Comparison of ENCODE assay signal across 7 cellular contexts in the genomic region with DNA sequence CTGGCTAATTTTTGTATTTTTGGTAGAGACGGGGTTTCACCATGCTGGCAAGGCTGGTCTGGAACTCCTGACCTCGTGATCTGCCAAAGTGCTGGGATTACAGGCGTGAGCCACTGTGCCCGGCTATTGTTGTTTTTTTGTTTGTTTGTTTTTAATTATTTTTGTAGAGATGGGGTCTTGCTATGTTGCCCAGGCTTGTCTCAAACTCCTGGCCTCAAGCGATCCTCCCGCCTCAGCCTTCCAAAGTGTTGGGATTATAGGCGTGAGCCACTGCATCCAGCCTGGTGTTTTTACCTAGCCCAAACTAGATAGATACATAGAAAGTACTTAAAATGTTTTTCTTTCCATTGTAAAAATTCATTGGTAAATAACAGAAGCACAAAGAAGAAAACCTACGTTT. TPM values are rescaled to one million over a fixed set of nuclear protein-coding genes. Genes with fewer than 3 reads are reported as not detected.
A peak's percentile ranks its signal among the peaks of the same experiment; 100 is the strongest.
DNase-seq lines count a peak whose midpoint lies in the region; ATAC-seq, FAIRE-seq and TF ChIP-seq lines count a peak whose summit lies in the region.
"Not testable (repeated sequence)": the region's sequence is repeated elsewhere in the genome, so short reads cannot be mapped to it uniquely, and the experiment has no call there.

No MANE protein-coding gene starts in this region.

- peaks cover 64 to 82% (median 73%) of the 10 kb centered on the region in 4 donors for H3K4me1 ChIP-seq in esophagus muscularis mucosa
- peaks cover 72% of the 10 kb centered on the region for H3K4me1 ChIP-seq in HepG2 (ENCODE audit: insufficient read depth, low read length)
- peaks cover 0 to 47% (median 38%) of the 10 kb centered on the region in 4 donors for H3K4me1 ChIP-seq in sigmoid colon

- not testable (repeated sequence) for H3K27me3 ChIP-seq in CD4-positive, alpha-beta T cell (ENCODE audit: control insufficient read depth, insufficient read depth, low read length); esophagus muscularis mucosa; HepG2 (ENCODE audit: control insufficient read depth in 1 of 2, insufficient read depth in 2 of 2, low read length in 2 of 2); sigmoid colon

- not testable (repeated sequence) for TF ChIP-seq EP300 in esophagus muscularis mucosa (IDR thresholded peaks at IDR 0.05); HepG2 (IDR thresholded peaks at IDR 0.05; ENCODE audit: low read depth in 2 of 2, low read length in 2 of 2); HepG2 (CRISPR knock-in tag; IDR thresholded peaks at IDR 0.05; ENCODE audit: borderline replicate concordance); sigmoid colon (IDR thresholded peaks at IDR 0.05)

- not testable (repeated sequence) for FAIRE-seq in HepG2 (lab: Jason Lieb, UNC)

- peaks cover 59% of the 10 kb centered on the region for H3K4me1 Mint-ChIP-seq in CD4-positive, alpha-beta T cell (ENCODE audit: low read depth)
- peaks cover 54% of the 10 kb centered on the region for H3K4me1 Mint-ChIP-seq in activated T-cell treated with anti-CD3 and anti-CD28 coated beads, Interleukin-2, amount 50 U/mL, for 72 hours (ENCODE audit: low read depth)
- peaks cover 40% of the 10 kb centered on the region for H3K4me1 Mint-ChIP-seq in MCF 10A (ENCODE audit: insufficient read depth, unreplicated experiment)

- CTCF ChIA-PET in CD4-positive, alpha-beta T cell (lab: Charles Lee): interaction anchor here (0.6 to 1.6 kb wide), 4 partner anchors 9 to 37 kb away, joined by 3 to 5 read pairs (median 4); a partner anchor contains a TSS
- CTCF ChIA-PET in RWPE1 (lab: Yijun Ruan, JAX); HepG2 (lab: Yijun Ruan, JAX; ENCODE audit: low intra/inter-chr PET ratio, low total read pairs): not testable (repeated sequence)
- CTCF ChIA-PET in MCF 10A (lab: Yijun Ruan, JAX): interaction anchor here (0.6 to 1.8 kb wide), 4 partner anchors 9 to 33 kb away, joined by 3 to 5 read pairs (median 4); a partner anchor contains a TSS

- ATAC-seq in CD4-positive, alpha-beta T cell (ENCODE audit: poor library complexity); activated T-cell treated with anti-CD3 and anti-CD28 coated beads, Interleukin-2, amount 50 U/mL, for 72 hours (replicated peaks in 1 of 2); HepG2: not testable (repeated sequence)

- TF ChIP-seq RAD21 in HepG2 (CRISPR knock-in tag; IDR thresholded peaks at IDR 0.05): not testable (repeated sequence)

- H3K27ac ChIP-seq in CD4-positive, alpha-beta T cell (ENCODE audit: low read depth, low read length); HepG2 (ENCODE audit: extremely low read length, insufficient read depth, low read length): not testable (repeated sequence)
- H3K27ac ChIP-seq in RWPE1 (peak overlapping the region; percentile 50), esophagus muscularis mucosa (replicated peaks in 1 of 4) (peak overlapping the region in 3 of 4 donors; percentile 29 to 85 (median 52)), sigmoid colon (peak overlapping the region in 1 of 4 donors; percentile 27)

- H3K27ac Mint-ChIP-seq in CD4-positive, alpha-beta T cell: peak overlapping the region; percentile 69
- H3K27ac Mint-ChIP-seq in activated T-cell treated with anti-CD3 and anti-CD28 coated beads, Interleukin-2, amount 50 U/mL, for 72 hours: peak overlapping the region; percentile 19
- peak overlapping the region; percentile 75 for H3K27ac Mint-ChIP-seq in MCF 10A (ENCODE audit: low read depth, unreplicated experiment)

- not testable (repeated sequence) for H3K27me3 Mint-ChIP-seq in CD4-positive, alpha-beta T cell; activated T-cell treated with anti-CD3 and anti-CD28 coated beads, Interleukin-2, amount 50 U/mL, for 72 hours (ENCODE audit: low read depth); MCF 10A (ENCODE audit: insufficient read depth, unreplicated experiment)

- not testable (repeated sequence) for DNase-seq in CD4-positive, alpha-beta T cell; RWPE1 (ENCODE audit: low spot score); activated T-cell treated with anti-CD3 and anti-CD28 coated beads, Interleukin-2, amount 50 U/mL, for 72 hours; MCF 10A (ENCODE audit: unreplicated experiment); esophagus muscularis mucosa (ENCODE audit: extremely low spot score); HepG2 (ENCODE audit: low spot score)
- DNase-seq in sigmoid colon: peak; percentile 12

- POLR2A ChIA-PET in CD4-positive, alpha-beta T cell (lab: Charles Lee): interaction anchor here (0.5 to 7.1 kb wide), 2 partner anchors 11 to 15 kb away, joined by 3 to 56 read pairs; a partner anchor contains a TSS
- POLR2A ChIA-PET in RWPE1 (lab: Yijun Ruan, JAX; ENCODE audit: low non-redundant PET); HepG2 (lab: Yijun Ruan, JAX): not testable (repeated sequence)
- POLR2A ChIA-PET in MCF 10A (lab: Yijun Ruan, JAX): interaction anchor here (5.2 to 15.1 kb wide), 2 partner anchors 11 to 12 kb away, joined by 39 to 615 read pairs; a partner anchor contains a TSS

- H3K9me3 Mint-ChIP-seq in CD4-positive, alpha-beta T cell; activated T-cell treated with anti-CD3 and anti-CD28 coated beads, Interleukin-2, amount 50 U/mL, for 72 hours; MCF 10A (ENCODE audit: unreplicated experiment): not testable (repeated sequence)

- 92% methylated on average over 8 of the region's 8 CpGs for WGBS in esophagus muscularis mucosa
- 96% methylated on average over 8 of the region's 8 CpGs for WGBS in HepG2 (ENCODE audit: low lambda C conversion rate)
- WGBS in sigmoid colon, 2 donors: 89 to 94% methylated on average over 8 of the region's 8 CpGs

- TF ChIP-seq POLR2A in esophagus muscularis mucosa (IDR thresholded peaks at IDR 0.05; ENCODE audit: low read depth); HepG2 (IDR thresholded peaks at IDR 0.05; ENCODE audit: insufficient read depth in 1 of 2, low read depth in 2 of 2, low read length in 2 of 2); sigmoid colon (IDR thresholded peaks at IDR 0.05): not testable (repeated sequence)

- not testable (repeated sequence) for H3K4me3 Mint-ChIP-seq in CD4-positive, alpha-beta T cell; activated T-cell treated with anti-CD3 and anti-CD28 coated beads, Interleukin-2, amount 50 U/mL, for 72 hours; MCF 10A (ENCODE audit: unreplicated experiment)

- peaks cover 56 to 84% (median 73%) of the 10 kb centered on the region in 4 donors for H3K36me3 ChIP-seq in esophagus muscularis mucosa
- peaks cover 31 to 73% of the 10 kb centered on the region in 2 experiments for H3K36me3 ChIP-seq in HepG2 (replicated peaks in 1 of 2; ENCODE audit: control insufficient read depth in 1 of 2, insufficient read depth in 2 of 2, low read length in 2 of 2)
- H3K36me3 ChIP-seq in sigmoid colon: peaks cover 23 to 79% (median 65%) of the 10 kb centered on the region in 4 donors

- not testable (repeated sequence) for H2AFZ ChIP-seq in HepG2 (ENCODE audit: low read length)

- peaks cover 71% of the 10 kb centered on the region for H3K79me2 ChIP-seq in HepG2 (ENCODE audit: insufficient read depth, low read length)

- H3K4me2 ChIP-seq in HepG2 (ENCODE audit: low read depth, low read length): not testable (repeated sequence)

- TSS peak; percentile 0 for BruUV-seq in MCF 10A (replicated peaks; lab: Mats Ljungman, UMichigan)
- BruUV-seq in HepG2 (replicated peaks; lab: Mats Ljungman, UMichigan): not testable (repeated sequence)

- H4K20me1 ChIP-seq in HepG2 (ENCODE audit: insufficient read depth, low read length): peaks cover 47% of the 10 kb centered on the region

- not testable (repeated sequence) for TF ChIP-seq CTCF in CD4-positive, alpha-beta T cell (IDR thresholded peaks at IDR 0.05); RWPE1 (conservative IDR thresholded peaks at IDR 0.05; ENCODE audit: low read depth); MCF 10A (IDR thresholded peaks at IDR 0.05; ENCODE audit: unreplicated experiment); esophagus muscularis mucosa (IDR thresholded peaks at IDR 0.05); HepG2 (CRISPR knock-in tag; IDR thresholded peaks at IDR 0.05); sigmoid colon (IDR thresholded peaks at IDR 0.05)

- in situ Hi-C loops in HepG2 (cut with HindIII; ENCODE audit: extremely low pct_ligation_motif_present, low pct_unique_long_range_greater_than_20kb): not testable (repeated sequence)

- H3K36me3 Mint-ChIP-seq in CD4-positive, alpha-beta T cell (ENCODE audit: low read depth): peaks cover 95% of the 10 kb centered on the region
- H3K36me3 Mint-ChIP-seq in activated T-cell treated with anti-CD3 and anti-CD28 coated beads, Interleukin-2, amount 50 U/mL, for 72 hours (ENCODE audit: insufficient read depth in 2 of 2): peaks cover 11 to 55% of the 10 kb centered on the region in 2 donors
- H3K36me3 Mint-ChIP-seq in MCF 10A (ENCODE audit: insufficient read depth, unreplicated experiment): peaks cover 97% of the 10 kb centered on the region

- H3K9me3 ChIP-seq in CD4-positive, alpha-beta T cell (ENCODE audit: control insufficient read depth, low read length); esophagus muscularis mucosa; HepG2 (ENCODE audit: low read length); sigmoid colon: not testable (repeated sequence)

- not testable (repeated sequence) for H3K4me3 ChIP-seq in esophagus muscularis mucosa; HepG2 (replicated peaks in 1 of 3; ENCODE audit: insufficient read depth in 1 of 3, low read depth in 2 of 3, low read length in 3 of 3); sigmoid colon

- intact Hi-C loops in CD4-positive, alpha-beta T cell (cut with DNase I, micrococcal nuclease); MCF 10A (cut with micrococcal nuclease); esophagus muscularis mucosa (cut with DNase I); HepG2 (cut with micrococcal nuclease; ENCODE audit: unreplicated experiment); sigmoid colon (cut with DNase I): not testable (repeated sequence)

- H3K9ac ChIP-seq in HepG2 (ENCODE audit: insufficient read depth, low read depth, low read length): not testable (repeated sequence)

RNA-seq across cellular contexts. Expression of a gene that starts 10.9 kb away (rescaled TPM):
- 100 to 1,000 TPM; 141 to 147 TPM for total RNA-seq in CD4-positive, alpha-beta T cell
- total RNA-seq in activated T-cell treated with anti-CD3 and anti-CD28 coated beads, Interleukin-2, amount 50 U/mL, for 72 hours: 100 to 1,000 TPM; 207 to 229 TPM
- 303 and 310 TPM in 2 replicates for total RNA-seq in MCF 10A (2022)
- 100 to 1,000 TPM; 194 to 260 (median 234) TPM for total RNA-seq in esophagus muscularis mucosa
- total RNA-seq in HepG2 (2016; rRNA removed; fragmentation: Illumina TruSeq; extraction: Trizol): 222 and 289 TPM in 2 replicates
- total RNA-seq in HepG2 (2016; cell fraction: cytosol; rRNA removed; fragmentation: Illumina TruSeq; extraction: Trizol; ENCODE audit: low read depth): 104 and 114 TPM in 2 replicates
- 211 and 292 TPM in 2 replicates for total RNA-seq in HepG2 (2016; cell fraction: insoluble cytoplasmic fraction; rRNA removed; fragmentation: Illumina TruSeq; extraction: Trizol)
- total RNA-seq in HepG2 (2016; cell fraction: membrane; rRNA removed; fragmentation: Illumina TruSeq; extraction: Trizol): 204 and 207 TPM in 2 replicates
- 115 and 129 TPM in 2 replicates for total RNA-seq in HepG2 (2016; cell fraction: nucleus; rRNA removed; fragmentation: Illumina TruSeq; extraction: Trizol)
- polyA plus RNA-seq in HepG2 (2011; rRNA removed): 51.4 and 67.9 TPM in 2 replicates
- polyA plus RNA-seq in HepG2 (2011; cell fraction: cytosol; rRNA removed): 57.5 and 78.7 TPM in 2 replicates
- polyA plus RNA-seq in HepG2 (2011; cell fraction: nucleus; rRNA removed): 39.7 and 47.6 TPM in 2 replicates
- polyA plus RNA-seq in HepG2 (2012): 254 and 278 TPM in 2 replicates
- 130 and 148 TPM in 2 replicates for polyA plus RNA-seq in HepG2 (2016; cell fraction: cytosol; fragmentation: Illumina TruSeq; extraction: Trizol; ENCODE audit: low read depth)
- polyA plus RNA-seq in HepG2 (2016; cell fraction: insoluble cytoplasmic fraction; fragmentation: Illumina TruSeq; extraction: Trizol; ENCODE audit: low read depth): 312 and 323 TPM in 2 replicates
- polyA plus RNA-seq in HepG2 (2016; cell fraction: membrane; fragmentation: Illumina TruSeq; extraction: Trizol; ENCODE audit: low read depth): 182 and 196 TPM in 2 replicates
- polyA plus RNA-seq in HepG2 (2016; cell fraction: nucleus; fragmentation: Illumina TruSeq; extraction: Trizol; ENCODE audit: insufficient read depth, low read depth): 145 and 163 TPM in 2 replicates
- 45.3 and 49.0 TPM in 2 replicates for polyA minus RNA-seq in HepG2 (2011; rRNA and poly(A)+ RNA removed; ENCODE audit: low replicate concordance)
- polyA minus RNA-seq in HepG2 (2011; cell fraction: cytosol; rRNA and poly(A)+ RNA removed): 83.7 and 98.7 TPM in 2 replicates
- 59.0 and 61.9 TPM in 2 replicates for polyA minus RNA-seq in HepG2 (2011; cell fraction: nucleus; rRNA and poly(A)+ RNA removed)
- 100 to 1,000 TPM; 205 to 253 (median 232) TPM for total RNA-seq in sigmoid colon
- 100 to 1,000 TPM; 232 to 437 (median 282) TPM for polyA plus RNA-seq in sigmoid colon

RNA-seq across cellular contexts. Expression of a gene that starts 14.3 kb away (rescaled TPM):
- total RNA-seq in CD4-positive, alpha-beta T cell: 10 to 100 TPM in 1 of 2 experiments, 1 to 10 TPM in 1; 9.5 to 10.5 TPM
- 10 to 100 TPM; 26.7 to 31.2 TPM for total RNA-seq in activated T-cell treated with anti-CD3 and anti-CD28 coated beads, Interleukin-2, amount 50 U/mL, for 72 hours
- total RNA-seq in MCF 10A (2022) (18.3 and 34.3 TPM in 2 replicates), esophagus muscularis mucosa (10 to 100 TPM; 23.7 to 44.5 (median 28.1) TPM), HepG2 (2016; rRNA removed; fragmentation: Illumina TruSeq; extraction: Trizol) (9.8 and 18.4 TPM in 2 replicates), sigmoid colon (10 to 100 TPM in 2 of 4 donors, 1 to 10 TPM in 2; 7.8 to 11.4 (median 10.3) TPM)
- 12.2 and 16.1 TPM in 2 replicates for total RNA-seq in HepG2 (2016; cell fraction: cytosol; rRNA removed; fragmentation: Illumina TruSeq; extraction: Trizol; ENCODE audit: low read depth)
- 10.6 and 19.5 TPM in 2 replicates for total RNA-seq in HepG2 (2016; cell fraction: insoluble cytoplasmic fraction; rRNA removed; fragmentation: Illumina TruSeq; extraction: Trizol)
- 12.0 and 14.7 TPM in 2 replicates for total RNA-seq in HepG2 (2016; cell fraction: membrane; rRNA removed; fragmentation: Illumina TruSeq; extraction: Trizol)
- total RNA-seq in HepG2 (2016; cell fraction: nucleus; rRNA removed; fragmentation: Illumina TruSeq; extraction: Trizol): 14.6 and 16.0 TPM in 2 replicates
- polyA plus RNA-seq in HepG2 (2011; rRNA removed) (11.8 and 12.6 TPM in 2 replicates), sigmoid colon (100 to 1,000 TPM in 2 of 3 donors, 10 to 100 TPM in 1; 56.5 to 147 (median 105) TPM)
- polyA plus RNA-seq in HepG2 (2011; cell fraction: cytosol; rRNA removed): 6.8 and 16.3 TPM in 2 replicates
- polyA plus RNA-seq in HepG2 (2011; cell fraction: nucleus; rRNA removed): 56.9 and 70.5 TPM in 2 replicates
- 8.1 and 13.6 TPM in 2 replicates for polyA plus RNA-seq in HepG2 (2012)
- polyA plus RNA-seq in HepG2 (2016; cell fraction: cytosol; fragmentation: Illumina TruSeq; extraction: Trizol; ENCODE audit: low read depth): 10.0 and 12.3 TPM in 2 replicates
- polyA plus RNA-seq in HepG2 (2016; cell fraction: insoluble cytoplasmic fraction; fragmentation: Illumina TruSeq; extraction: Trizol; ENCODE audit: low read depth): 8.1 and 10.1 TPM in 2 replicates
- 9.1 and 10.0 TPM in 2 replicates for polyA plus RNA-seq in HepG2 (2016; cell fraction: membrane; fragmentation: Illumina TruSeq; extraction: Trizol; ENCODE audit: low read depth)
- polyA plus RNA-seq in HepG2 (2016; cell fraction: nucleus; fragmentation: Illumina TruSeq; extraction: Trizol; ENCODE audit: insufficient read depth, low read depth): 30.4 and 30.9 TPM in 2 replicates
- polyA minus RNA-seq in HepG2 (2011; rRNA and poly(A)+ RNA removed; ENCODE audit: low replicate concordance): 5.5 and 7.7 TPM in 2 replicates
- 3.2 and 9.5 TPM in 2 replicates for polyA minus RNA-seq in HepG2 (2011; cell fraction: cytosol; rRNA and poly(A)+ RNA removed)
- polyA minus RNA-seq in HepG2 (2011; cell fraction: nucleus; rRNA and poly(A)+ RNA removed): 3.4 and 4.1 TPM in 2 replicates

Comparison
In these comparisons a context has a peak if more than half of its experiments do, and no peak if none do; other contexts are left out.
1. H3K27ac Mint-ChIP-seq: peak in every context shown above with its lines; median percentile 75 in MCF 10A; 69 in CD4-positive, alpha-beta T cell; 19 in activated T-cell treated with anti-CD3 and anti-CD28 coated beads, Interleukin-2, amount 50 U/mL, for 72 hours.